ENCODE assay signal across 9 cellular contexts in genomic region chr19:57321746-57322145, GRCh38. TPM values are rescaled to one million over a fixed set of nuclear protein-coding genes. Genes with fewer than 3 reads are reported as not detected.
DNase-seq lines count a peak whose midpoint lies in the region; ATAC-seq and TF ChIP-seq lines count a peak whose summit lies in the region.
"Had no signal": no experiment of that assay in that cellular context is flagged by ENCODE, and none has a peak within 500 bp of the region (broad histone marks: within the 10 kb centered on the region; RNA-seq: fewer than 3 reads in every experiment).

No MANE protein-coding gene starts in this region.

- peaks cover 48% of the 10 kb centered on the region for H3K79me2 ChIP-seq in SK-N-SH (ENCODE audit: insufficient read depth)

- WGBS in SK-N-SH (ENCODE audit: low lambda C conversion rate) = 47% methylated on average over 3 of the region's 3 CpGs

- H3K4me2 ChIP-seq in SK-N-SH = peak overlapping the region; percentile 93

- H3K9me2 ChIP-seq in SK-N-SH = no peaks in the 10 kb centered on the region

- peaks cover 18 to 24% of the 10 kb centered on the region in 2 experiments for H3K36me3 ChIP-seq in SK-N-SH (replicated peaks in 1 of 2; ENCODE audit: control insufficient read depth in 1 of 2, insufficient read depth in 2 of 2, low read length in 1 of 2)
- peaks cover 32% of the 10 kb centered on the region for H3K36me3 ChIP-seq in RWPE2 (ENCODE audit: low read depth)
- H3K36me3 ChIP-seq in rectal smooth muscle tissue (ENCODE audit: control insufficient read depth, insufficient read depth, low read length) = peaks cover 30% of the 10 kb centered on the region

- H3K4me3 ChIP-seq in SK-N-SH (ENCODE audit: low read depth in 2 of 2, low read length in 1 of 2) (peak overlapping the region; percentile 89 to 95), RWPE2 (ENCODE audit: severe bottlenecking) (peak overlapping the region; percentile 82), epithelial cell of esophagus (ENCODE audit: low read length) (peak overlapping the region; percentile 63), rectal smooth muscle tissue (ENCODE audit: low read length) (peak overlapping the region; percentile 83)

- H3K27ac ChIP-seq in SK-N-SH (ENCODE audit: low read depth in 2 of 2, low read length in 1 of 2) (no peak overlapping the region), RWPE2 (ENCODE audit: poor library complexity, severe bottlenecking) (no peak overlapping the region), rectal smooth muscle tissue (ENCODE audit: low read depth, low read length) (no peak overlapping the region)

- TF ChIP-seq CTCF in SK-N-SH (IDR thresholded peaks at IDR 0.05) (no peak), RWPE2 (IDR thresholded peaks at IDR 0.05; ENCODE audit: poor library complexity, severe bottlenecking) (no peak), epithelial cell of esophagus (IDR thresholded peaks at IDR 0.05; ENCODE audit: insufficient read depth, low read depth, low read length, missing control alignments) (no peak)

- POLR2A ChIA-PET in SK-N-SH (lab: Yijun Ruan, JAX) = no interaction called here

- ATAC-seq in SK-N-SH treated with all-trans-retinoic acid at 6 μM for 48 hours (no peak), RWPE2 (ENCODE audit: low read depth) (no peak), GM19324 (IDR thresholded peaks at IDR 0.05; ENCODE audit: low FRiP score, unreplicated experiment) (no peak)

- no peaks in the 10 kb centered on the region; the same call in 1 of the 2 replicates for H3K27me3 ChIP-seq in SK-N-SH (ENCODE audit: insufficient read depth)
- H3K27me3 ChIP-seq in RWPE2 (ENCODE audit: insufficient read depth, poor library complexity, severe bottlenecking) = no peaks in the 10 kb centered on the region
- no peaks in the 10 kb centered on the region for H3K27me3 ChIP-seq in rectal smooth muscle tissue (ENCODE audit: control insufficient read depth, insufficient read depth, low read length)

- no peak for TF ChIP-seq EP300 in SK-N-SH (IDR thresholded peaks at IDR 0.05; ENCODE audit: borderline replicate concordance in 1 of 2, low read depth in 1 of 2, low read length in 1 of 2)

- TF ChIP-seq RAD21 in SK-N-SH (IDR thresholded peaks at IDR 0.05; ENCODE audit: low read length) = no peak

- peak overlapping the region; percentile 92; the same call in 1 of the 2 replicates for H3K9ac ChIP-seq in SK-N-SH
- H3K9ac ChIP-seq in rectal smooth muscle tissue (ENCODE audit: low read length) = no peak overlapping the region

- peaks cover 5% of the 10 kb centered on the region for H3F3A ChIP-seq in SK-N-SH (replicated peaks; ENCODE audit: insufficient read depth)

- peaks cover 7 to 12% of the 10 kb centered on the region in 2 experiments; a peak in 2 of 4 replicates for H3K4me1 ChIP-seq in SK-N-SH (ENCODE audit: control insufficient read depth in 1 of 2, insufficient read depth in 2 of 2, low read depth in 1 of 2, low read length in 1 of 2)
- H3K4me1 ChIP-seq in RWPE2 (ENCODE audit: insufficient read depth, poor library complexity, severe bottlenecking) = peaks cover 5% of the 10 kb centered on the region
- H3K4me1 ChIP-seq in rectal smooth muscle tissue (ENCODE audit: control insufficient read depth, insufficient read depth, low read length) = peaks cover 12% of the 10 kb centered on the region

- H2AFZ ChIP-seq in SK-N-SH (ENCODE audit: low read depth) = no peak overlapping the region

- no peak for DNase-seq in SK-N-SH
- no peak for DNase-seq in RWPE2 (ENCODE audit: low spot score)
- no peak for DNase-seq in epithelial cell of esophagus (ENCODE audit: low read depth)
- no peak for DNase-seq in occipital lobe (lab: John Stamatoyannopoulos, UW)
- DNase-seq in activated effector memory CD4-positive, alpha-beta T cell treated with Interleukin-2 at 50 U/mL for 16 hours = no peak
- DNase-seq: ACHN had no signal

- H3K9me3 ChIP-seq in SK-N-SH (no peaks in the 10 kb centered on the region), RWPE2 (ENCODE audit: severe bottlenecking) (no peaks in the 10 kb centered on the region)

- CTCF ChIA-PET in SK-N-SH (lab: Yijun Ruan, JAX) = no interaction called here

- H4K20me1 ChIP-seq in SK-N-SH (ENCODE audit: insufficient read depth) = no peaks in the 10 kb centered on the region

TF ChIP-seq in SK-N-SH, 30 proteins besides CTCF, POLR2A, EP300 and RAD21:
- TF ChIP-seq MEF2A (IDR thresholded peaks at IDR 0.05; ENCODE audit: borderline replicate concordance, low read depth) (no peak), JUND (IDR thresholded peaks at IDR 0.05) (no peak), NFIC (IDR thresholded peaks at IDR 0.05; ENCODE audit: borderline replicate concordance) (no peak), EZH2phosphoT487 (IDR thresholded peaks at IDR 0.05; ENCODE audit: borderline replicate concordance, low read depth) (no peak), POLR2AphosphoS5 (IDR thresholded peaks at IDR 0.05; ENCODE audit: low read depth, low read length) (no peak), RFX5 (IDR thresholded peaks at IDR 0.05; ENCODE audit: low read length) (no peak)

TF ChIP-seq in SK-N-SH treated with all-trans-retinoic acid at 6 μM for 48 hours, 23 proteins besides CTCF, POLR2A, EP300 and RAD21:
- TF ChIP-seq ARNTL (CRISPR knock-in tag; IDR thresholded peaks at IDR 0.05; ENCODE audit: borderline replicate concordance, low read depth) = no peak
- no peak for TF ChIP-seq ZNF70 (CRISPR knock-in tag; IDR thresholded peaks at IDR 0.05)
- no peak for TF ChIP-seq TOX (CRISPR knock-in tag; IDR thresholded peaks at IDR 0.05; ENCODE audit: borderline replicate concordance)
- TF ChIP-seq POU6F1 (CRISPR knock-in tag; IDR thresholded peaks at IDR 0.05; ENCODE audit: borderline replicate concordance, low read depth) = no peak
- TF ChIP-seq TCF4 (CRISPR knock-in tag; IDR thresholded peaks at IDR 0.05; ENCODE audit: borderline replicate concordance) = no peak
- TF ChIP-seq SNAI2 (CRISPR knock-in tag; IDR thresholded peaks at IDR 0.05) = no peak
- TF ChIP-seq CSRNP3 (CRISPR knock-in tag; IDR thresholded peaks at IDR 0.05) = no peak
- no peak for TF ChIP-seq ZFP30 (CRISPR knock-in tag; IDR thresholded peaks at IDR 0.05)
- TF ChIP-seq BACH2 (CRISPR knock-in tag; IDR thresholded peaks at IDR 0.05; ENCODE audit: borderline replicate concordance) = no peak
- no peak for TF ChIP-seq OSR1 (CRISPR knock-in tag; IDR thresholded peaks at IDR 0.05)
- no peak for TF ChIP-seq CSDC2 (CRISPR knock-in tag; IDR thresholded peaks at IDR 0.05)

RNA-seq across cellular contexts. Expression of gene ZNF543, which starts 1.5 kb away (rescaled TPM):
- 1.2 and 1.7 TPM in 2 replicates for polyA plus RNA-seq in SK-N-SH (2012; rRNA removed)
- polyA plus RNA-seq in SK-N-SH (2012; cell fraction: cytosol; rRNA removed) = 1.1 and 1.7 TPM in 2 replicates
- 1.0 and 1.6 TPM in 2 replicates for polyA plus RNA-seq in SK-N-SH (2012; cell fraction: nucleus; rRNA removed)
- 40.7 TPM for total RNA-seq in occipital lobe

RNA-seq across cellular contexts. Expression of gene ZNF304, which starts 29.3 kb away (rescaled TPM):
- 2.5 and 3.7 TPM in 2 replicates for polyA plus RNA-seq in SK-N-SH (2012; rRNA removed)
- 2.2 and 2.6 TPM in 2 replicates for polyA plus RNA-seq in SK-N-SH (2012; cell fraction: cytosol; rRNA removed)
- polyA plus RNA-seq in SK-N-SH (2012; cell fraction: nucleus; rRNA removed) = 2.6 and 5.6 TPM in 2 replicates
- 22.1 TPM for total RNA-seq in occipital lobe

RNA-seq across cellular contexts. Expression of gene ZNF460, which starts 41.5 kb away (rescaled TPM):
- 2.4 and 4.3 TPM in 2 replicates for polyA plus RNA-seq in SK-N-SH (2012; rRNA removed)
- polyA plus RNA-seq in SK-N-SH (2012; cell fraction: cytosol; rRNA removed) = 1.4 and 1.5 TPM in 2 replicates
- polyA plus RNA-seq in SK-N-SH (2012; cell fraction: nucleus; rRNA removed) = 6.6 and 8.8 TPM in 2 replicates
- 155 TPM for total RNA-seq in occipital lobe

RNA-seq across cellular contexts. Expression of gene TRAPPC2B, which starts 41.6 kb away (rescaled TPM):
- polyA plus RNA-seq in SK-N-SH (2012; rRNA removed) = 21.0 and 22.2 TPM in 2 replicates
- polyA plus RNA-seq in SK-N-SH (2012; cell fraction: cytosol; rRNA removed) = 21.3 and 22.0 TPM in 2 replicates
- polyA plus RNA-seq in SK-N-SH (2012; cell fraction: nucleus; rRNA removed) = 10.2 and 10.9 TPM in 2 replicates
- 26.2 TPM for total RNA-seq in occipital lobe

RNA-seq across cellular contexts. Expression of gene ZNF547, which starts 41.6 kb away (rescaled TPM):
- polyA plus RNA-seq in SK-N-SH (2012; rRNA removed) = 1.5 and 1.7 TPM in 2 replicates
- 0.94 and 1.0 TPM in 2 replicates for polyA plus RNA-seq in SK-N-SH (2012; cell fraction: cytosol; rRNA removed)
- polyA plus RNA-seq in SK-N-SH (2012; cell fraction: nucleus; rRNA removed) = 6.8 and 7.1 TPM in 2 replicates
- total RNA-seq in occipital lobe = 11.2 TPM
